In the genomic region with DNA sequence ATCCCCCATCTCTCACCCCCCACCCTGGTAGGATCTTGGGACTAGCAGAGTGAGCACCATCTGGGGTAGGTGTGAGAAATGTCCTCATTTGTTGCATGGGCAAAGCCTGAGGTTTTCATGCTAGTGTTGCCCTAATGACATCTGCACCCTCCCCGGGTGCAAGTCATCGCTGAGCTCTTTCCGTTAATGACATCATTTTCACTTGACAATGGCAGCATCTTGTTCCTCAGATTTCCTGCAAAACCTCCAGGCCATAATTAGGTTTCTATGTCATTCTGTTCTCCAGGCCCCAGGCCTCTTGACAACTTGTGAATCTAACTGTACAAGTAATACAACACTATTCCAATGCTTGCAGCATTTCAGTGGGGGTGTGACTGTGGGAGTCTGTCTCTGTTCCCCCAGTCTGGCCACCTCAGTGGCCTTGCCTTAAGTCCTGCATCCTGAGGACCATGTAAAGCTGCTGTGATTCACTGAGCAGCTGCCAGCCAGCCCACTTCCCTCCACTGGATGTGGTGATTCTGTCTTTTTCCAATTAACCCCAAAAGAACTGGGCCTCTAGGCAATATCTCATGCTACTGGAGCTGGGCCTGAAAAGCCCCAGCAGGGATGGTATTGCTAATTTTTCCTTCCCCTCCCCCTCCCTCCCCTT, we compare ENCODE assay signal across 27 cellular contexts. TPM values are rescaled to one million over a fixed set of nuclear protein-coding genes. Genes with fewer than 3 reads are reported as not detected.
DNase-seq lines count a peak whose midpoint lies in the region; ATAC-seq lines count a peak whose summit lies in the region.
"Had no signal": no experiment of that assay in that cellular context is flagged by ENCODE, and none has a peak within 500 bp of the region (broad histone marks: within the 10 kb centered on the region; RNA-seq: fewer than 3 reads in every experiment).

No MANE protein-coding gene starts in this region.

- H2BK12ac ChIP-seq in trophoblast cell (ENCODE audit: low read length), result no peak overlapping the region

- peak; percentile 53 for DNase-seq in DMS53 (lab: John Stamatoyannopoulos, UW)
- no peak for DNase-seq in DMS53 treated with DMSO at 0.1 percent for 48 hours (lab: John Stamatoyannopoulos, UW; ENCODE audit: unreplicated experiment)
- DNase-seq in CD1c-positive myeloid dendritic cell (ENCODE audit: extremely low spot score), result peak; percentile 26
- DNase-seq in RPMI7951 (ENCODE audit: low read depth), result peak; percentile 42
- peak; percentile 32 for DNase-seq in myocyte (ENCODE audit: low read depth)
- DNase-seq in A172 (ENCODE audit: low spot score), result no peak
- DNase-seq in trophoblast cell, result no peak
- DNase-seq: 8988T; activated CD4-positive, alpha-beta T cell treated with anti-CD3 and anti-CD28 coated beads for 36 hours; activated effector memory CD4-positive, alpha-beta T cell treated with anti-CD3 and anti-CD28 coated beads, Interleukin-2, amount 50 U/mL, for 16 hours; activated naive CD8-positive, alpha-beta T cell treated with anti-CD3 and anti-CD28 coated beads for 36 hours; CD8-positive, alpha-beta T cell; DMS 273 treated with DMSO at 0.1 percent for 48 hours; esophagus squamous epithelium; hippocampal formation; left colon; NCI-H2029 treated with DMSO at 0.1 percent for 48 hours; NCI-H524; right cardiac atrium; stimulated activated CD4-positive, alpha-beta T cell treated with anti-CD3 and anti-CD28 coated beads, Interleukin-12 subunit alpha, Interleukin-12 subunit beta, amount 100 ng/mL, for 4 hours; stimulated activated CD4-positive, alpha-beta T cell treated with anti-CD3 and anti-CD28 coated beads, Interleukin-4, amount 100 ng/mL, for 1 hour had no signal

- no peaks in the 10 kb centered on the region for H3K79me2 ChIP-seq in trophoblast cell (ENCODE audit: control insufficient read depth, insufficient read depth, low read length, poor library complexity)

- H3K4me2 ChIP-seq in trophoblast cell (ENCODE audit: low read length), result no peak overlapping the region

- H2AFZ ChIP-seq in trophoblast cell (ENCODE audit: insufficient read depth, low read length, poor library complexity), result no peak overlapping the region

- H3K4ac ChIP-seq in trophoblast cell (ENCODE audit: low read depth, low read length), result no peak overlapping the region

- H4K91ac ChIP-seq in trophoblast cell (ENCODE audit: low read depth, low read length), result no peak overlapping the region

- no peak overlapping the region for H4K12ac ChIP-seq in trophoblast cell (ENCODE audit: low read depth, low read length)

- H3K27ac ChIP-seq in trophoblast cell (ENCODE audit: low read depth, low read length), result no peak overlapping the region
- H3K27ac ChIP-seq: ascending aorta, esophagus squamous epithelium had no signal

- H3K23ac ChIP-seq in trophoblast cell (ENCODE audit: low read length), result no peak overlapping the region

- no CpG with 5 or more reads among the region's 3 CpGs for WGBS in trophoblast cell (ENCODE audit: extremely low coverage, insufficient coverage, insufficient read length)

- no peak overlapping the region for H3K18ac ChIP-seq in trophoblast cell (ENCODE audit: low read length)

- no peaks in the 10 kb centered on the region for H3K9me3 ChIP-seq in trophoblast cell (ENCODE audit: insufficient read depth, low read depth, low read length)
- H3K9me3 ChIP-seq: ascending aorta, esophagus squamous epithelium had no signal

- no peak for ATAC-seq in HG02759 (IDR thresholded peaks at IDR 0.05; ENCODE audit: unreplicated experiment)
- ATAC-seq: activated CD4-positive, alpha-beta T cell treated with anti-CD3 and anti-CD28 coated beads for 36 hours; CD8-positive, alpha-beta T cell; left colon; Panc1; right cardiac atrium had no signal

- H3K14ac ChIP-seq in trophoblast cell (ENCODE audit: low read length), result no peak overlapping the region

- no peaks in the 10 kb centered on the region for H3K36me3 ChIP-seq in trophoblast cell (ENCODE audit: control insufficient read depth in 1 of 2, insufficient read depth in 2 of 2, low read length in 2 of 2)
- H3K36me3 ChIP-seq: ascending aorta had no signal

- no peak overlapping the region for H4K8ac ChIP-seq in trophoblast cell (ENCODE audit: low read depth, low read length)

- no peak overlapping the region for H3K4me3 ChIP-seq in trophoblast cell (ENCODE audit: low read depth, low read length)
- H3K4me3 ChIP-seq: ascending aorta, esophagus squamous epithelium had no signal

- no peaks in the 10 kb centered on the region for H3K27me3 ChIP-seq in trophoblast cell (ENCODE audit: insufficient read depth, low read length)
- H3K27me3 ChIP-seq: ascending aorta had no signal

- no peak overlapping the region for H2BK5ac ChIP-seq in trophoblast cell (ENCODE audit: low read depth, low read length, poor library complexity)

- H3K4me1 ChIP-seq in trophoblast cell (ENCODE audit: control insufficient read depth in 1 of 2, insufficient read depth in 2 of 2, low read length in 2 of 2), result peaks cover 6 to 7% of the 10 kb centered on the region in 2 experiments

- no peak overlapping the region for H2BK120ac ChIP-seq in trophoblast cell (ENCODE audit: insufficient read depth, low read length, poor library complexity)

- no peak overlapping the region for H3K9ac ChIP-seq in trophoblast cell (ENCODE audit: low read length)

- no peak overlapping the region for H2AK5ac ChIP-seq in trophoblast cell (ENCODE audit: low read length)

- H3K79me1 ChIP-seq in trophoblast cell (ENCODE audit: low read length), result no peaks in the 10 kb centered on the region

RNA-seq across cellular contexts. Expression of a gene that starts 22.9 kb away (rescaled TPM):
- 0.96 and 0.98 TPM in 2 replicates for total RNA-seq in RPMI7951 (2014; rRNA removed; shearing (Covaris generic))
- total RNA-seq in myocyte, result 6.2 and 9.0 TPM in 2 replicates
- 6.9 TPM for polyA plus RNA-seq in myocyte (2012)
- 0.29 TPM in 2 replicates for total RNA-seq in A172 (2014; rRNA removed; shearing (Covaris generic))
- polyA plus RNA-seq in trophoblast cell (2013), result 2.4 and 2.6 TPM in 2 replicates
- total RNA-seq: activated CD4-positive, alpha-beta T cell treated with anti-CD3 and anti-CD28 coated beads for 36 hours; activated naive CD8-positive, alpha-beta T cell treated with anti-CD3 and anti-CD28 coated beads for 36 hours; ascending aorta; CD8-positive, alpha-beta T cell had no signal

RNA-seq across cellular contexts. Expression of a gene that starts 37.0 kb away (rescaled TPM):
- total RNA-seq in RPMI7951 (2014; rRNA removed; shearing (Covaris generic)), result under 0.01 TPM in 1 of 2 replicates, not detected in the other
- total RNA-seq in myocyte, result 0.16 TPM in 1 of 2 replicates, not detected in the other
- 0.03 TPM for polyA plus RNA-seq in myocyte (2012)
- total RNA-seq in A172 (2014; rRNA removed; shearing (Covaris generic)), result 0.05 TPM in 1 of 2 replicates, not detected in the other
- polyA plus RNA-seq in trophoblast cell (2013), result 0.01 TPM in 1 of 2 replicates, not detected in the other
- total RNA-seq: activated CD4-positive, alpha-beta T cell treated with anti-CD3 and anti-CD28 coated beads for 36 hours; activated naive CD8-positive, alpha-beta T cell treated with anti-CD3 and anti-CD28 coated beads for 36 hours; ascending aorta; CD8-positive, alpha-beta T cell; frontal cortex; left colon; M059J; SK-MEL-5 had no signal

RNA-seq across cellular contexts. Expression of a gene that starts 43.4 kb away (rescaled TPM):
- 0.60 TPM in 1 of 2 replicates, not detected in the other for total RNA-seq in RPMI7951 (2014; rRNA removed; shearing (Covaris generic))
- not detected in 2 replicates for total RNA-seq in myocyte
- not detected for polyA plus RNA-seq in myocyte (2012)
- not detected in 2 replicates for total RNA-seq in A172 (2014; rRNA removed; shearing (Covaris generic))
- 0.73 and 0.93 TPM in 2 replicates for polyA plus RNA-seq in trophoblast cell (2013)
- total RNA-seq: activated CD4-positive, alpha-beta T cell treated with anti-CD3 and anti-CD28 coated beads for 36 hours; activated naive CD8-positive, alpha-beta T cell treated with anti-CD3 and anti-CD28 coated beads for 36 hours; ascending aorta; CD8-positive, alpha-beta T cell; frontal cortex; M059J; SK-MEL-5 had no signal
- polyA plus RNA-seq: right cardiac atrium had no signal

Comparison
In these comparisons a context has a peak if more than half of its experiments do, and no peak if none do; other contexts are left out.
1. DNase-seq: peak in DMS53 (single experiment), CD1c-positive myeloid dendritic cell (single experiment), RPMI7951 (single experiment) and myocyte (single experiment); none in DMS53 treated with DMSO at 0.1 percent for 48 hours (single experiment), A172 (single experiment) and trophoblast cell (0 of 2).